25 cellular contexts compared by ENCODE assay signal in the genomic region with DNA sequence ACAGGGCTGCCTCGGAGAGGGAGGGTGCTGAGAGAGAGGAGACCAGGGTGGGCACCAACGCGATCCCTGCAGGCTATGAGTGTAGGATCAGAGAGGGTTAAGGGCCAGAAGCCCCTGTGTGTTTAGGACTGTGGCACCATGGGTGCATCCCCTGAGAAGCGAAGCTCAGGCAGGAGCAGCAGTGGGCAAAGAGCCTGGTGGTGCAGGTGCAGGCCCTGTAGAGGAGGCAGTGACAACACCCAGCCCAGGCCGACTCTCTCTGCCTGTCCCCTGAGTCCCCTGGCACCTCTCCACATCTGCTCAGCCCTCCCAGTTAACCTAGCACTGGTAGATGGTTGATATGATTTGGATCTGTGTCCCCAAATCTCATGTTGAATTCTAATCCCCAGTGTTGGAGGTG.
"Had no signal": no experiment of that assay in that cellular context is flagged by ENCODE, and none has a peak within 500 bp of the region (broad histone marks: within the 10 kb centered on the region; RNA-seq: fewer than 3 reads in every experiment).

No MANE protein-coding gene starts in this region.

- H3K4me3 Mint-ChIP-seq: activated B cell treated with CpG ODN at 0.5 μM for 24 hours; activated CD4-positive, alpha-beta T cell treated with anti-CD3 and anti-CD28 coated beads, Interleukin-2, amount 10 ng/mL, durations not matched to agents 24 days and 14 days; activated CD8-positive, alpha-beta memory T cell treated with anti-CD3 and anti-CD28 coated beads, Interleukin-2, amount 10 ng/mL, durations not matched to agents 7 days and 5 days; activated T-cell treated with anti-CD3 and anti-CD28 coated beads, Interleukin-2, amount 50 U/mL, for 24 hours; activated T-helper 1 cell treated with anti-CD3 and anti-CD28 coated beads, Interleukin-12 subunit alpha, Interleukin-12 subunit beta, Interleukin-2, Interleukin-4 antibody, amounts not matched to agents 30 ng/mL and 10 ng/mL and 1 ng/mL, durations not matched to agents 14 hours and 24 hours and 36 hours; T-helper 17 cell had no signal

- ATAC-seq: activated CD8-positive, alpha-beta memory T cell treated with anti-CD3 and anti-CD28 coated beads, Interleukin-2, amount 10 ng/mL, durations not matched to agents 7 days and 5 days; T-helper 17 cell had no signal

- H3K36me3 Mint-ChIP-seq: activated CD8-positive, alpha-beta memory T cell treated with anti-CD3 and anti-CD28 coated beads, Interleukin-2, amount 10 ng/mL, durations not matched to agents 7 days and 5 days; activated naive CD4-positive, alpha-beta T cell treated with anti-CD3 and anti-CD28 coated beads, Interleukin-2, amount 50 U/mL, for 72 hours had no signal

- DNase-seq: activated B cell treated with CpG ODN at 0.5 μM for 24 hours; activated CD4-positive, alpha-beta T cell treated with anti-CD3 and anti-CD28 coated beads for 1 hour; activated CD4-positive, alpha-beta T cell treated with anti-CD3 and anti-CD28 coated beads, Interleukin-2, amount 10 ng/mL, durations not matched to agents 24 days and 14 days; activated CD4-positive, alpha-beta T cell treated with anti-CD3 and anti-CD28 coated beads, Interleukin-2, amount 50 U/mL, for 48 hours; activated CD8-positive, alpha-beta memory T cell treated with anti-CD3 and anti-CD28 coated beads, Interleukin-2, amount 10 ng/mL, durations not matched to agents 7 days and 5 days; activated effector memory CD4-positive, alpha-beta T cell treated with anti-CD3 and anti-CD28 coated beads, Interleukin-2, amount 50 U/mL, for 16 hours; activated naive CD4-positive, alpha-beta T cell treated with Interleukin-2 at 50 U/mL for 16 hours; activated T-cell treated with anti-CD3 and anti-CD28 coated beads, Interleukin-2, amount 50 U/mL, for 24 hours; brain microvascular endothelial cell; cerebellar nuclear complex; KBM-7; NCI-H1105 treated with DMSO at 0.1 percent for 48 hours; NCI-H1436 treated with DMSO at 0.1 percent for 48 hours; NCI-H1930; NCI-H2171; NCI-H2227 treated with DMSO at 0.1 percent for 48 hours; NCI-H446 treated with DMSO at 0.1 percent for 48 hours; NCI-H524 treated with DMSO at 0.1 percent for 48 hours; NCI-H748 treated with DMSO at 0.1 percent for 48 hours; PC-9; SHP77 treated with DMSO at 0.1 percent for 48 hours; T-helper 17 cell; T-helper 9 cell had no signal

- H3K27me3 Mint-ChIP-seq: activated CD4-positive, alpha-beta T cell treated with anti-CD3 and anti-CD28 coated beads, Interleukin-2, amount 10 ng/mL, durations not matched to agents 24 days and 14 days had no signal

- H3K4me1 Mint-ChIP-seq: activated B cell treated with CpG ODN at 0.5 μM for 24 hours; activated CD8-positive, alpha-beta memory T cell treated with anti-CD3 and anti-CD28 coated beads, Interleukin-2, amount 10 ng/mL, durations not matched to agents 7 days and 5 days had no signal

- H3K27ac Mint-ChIP-seq: activated B cell treated with CpG ODN at 0.5 μM for 24 hours; activated CD4-positive, alpha-beta T cell treated with anti-CD3 and anti-CD28 coated beads, Interleukin-2, amount 10 ng/mL, durations not matched to agents 24 days and 14 days; activated CD8-positive, alpha-beta memory T cell treated with anti-CD3 and anti-CD28 coated beads, Interleukin-2, amount 10 ng/mL, durations not matched to agents 7 days and 5 days; activated T-cell treated with anti-CD3 and anti-CD28 coated beads, Interleukin-2, amount 50 U/mL, for 24 hours; activated T-helper 1 cell treated with anti-CD3 and anti-CD28 coated beads, Interleukin-12 subunit alpha, Interleukin-12 subunit beta, Interleukin-2, Interleukin-4 antibody, amounts not matched to agents 30 ng/mL and 10 ng/mL and 1 ng/mL, durations not matched to agents 14 hours and 24 hours and 36 hours; T-helper 17 cell had no signal

- H3K9me3 Mint-ChIP-seq: activated B cell treated with CpG ODN at 0.5 μM for 24 hours; activated naive CD4-positive, alpha-beta T cell treated with anti-CD3 and anti-CD28 coated beads, Interleukin-2, amount 50 U/mL, for 72 hours; activated T-cell treated with anti-CD3 and anti-CD28 coated beads, Interleukin-2, amount 50 U/mL, for 24 hours; activated T-helper 1 cell treated with anti-CD3 and anti-CD28 coated beads, Interleukin-12 subunit alpha, Interleukin-12 subunit beta, Interleukin-2, Interleukin-4 antibody, amounts not matched to agents 30 ng/mL and 10 ng/mL and 1 ng/mL, durations not matched to agents 14 hours and 24 hours and 36 hours had no signal
